In the genomic region with DNA sequence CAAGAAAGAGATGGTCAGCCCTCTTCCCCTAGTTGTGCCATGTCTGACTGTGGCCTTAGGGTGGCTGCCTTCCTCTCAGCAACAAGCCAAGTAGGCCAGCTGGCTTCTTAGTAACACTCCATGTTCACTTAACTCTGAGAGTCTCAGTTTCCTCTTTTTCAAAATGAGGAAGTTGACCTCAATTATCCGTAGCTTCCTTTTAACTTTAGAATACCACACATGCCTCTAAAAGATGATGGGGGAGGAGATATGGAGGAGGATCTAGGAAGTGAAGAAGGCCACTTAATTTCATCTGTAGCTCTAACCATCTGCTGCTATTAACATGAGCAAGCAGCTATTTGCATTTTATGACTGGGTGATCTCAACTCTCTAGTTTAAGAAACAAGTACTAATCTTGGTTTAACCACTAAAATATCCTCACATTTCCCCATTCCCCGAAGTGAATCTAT, we compare ENCODE assay signal across 7 cellular contexts. TPM values are rescaled to one million over a fixed set of nuclear protein-coding genes. Genes with fewer than 3 reads are reported as not detected.
DNase-seq lines count a peak whose midpoint lies in the region; ATAC-seq and TF ChIP-seq lines count a peak whose summit lies in the region.

No MANE protein-coding gene starts in this region.

- no peaks in the 10 kb centered on the region for H3K9me3 ChIP-seq in naive thymus-derived CD4-positive, alpha-beta T cell (ENCODE audit: control insufficient read depth in 2 of 3, low read length in 3 of 3)

- H3K4me3 ChIP-seq in naive thymus-derived CD4-positive, alpha-beta T cell (ENCODE audit: low read length), result no peak overlapping the region

- no peaks in the 10 kb centered on the region for H3K36me3 Mint-ChIP-seq in activated B cell treated with CpG ODN at 0.5 μM for 24 hours (ENCODE audit: low read depth)
- H3K36me3 Mint-ChIP-seq in naive thymus-derived CD4-positive, alpha-beta T cell, result no peaks in the 10 kb centered on the region
- no peaks in the 10 kb centered on the region for H3K36me3 Mint-ChIP-seq in activated CD4-positive, alpha-beta T cell treated with anti-CD3 and anti-CD28 coated beads, Interleukin-2, amount 10 ng/mL, durations not matched to agents 24 days and 14 days (ENCODE audit: low read depth)

- H3K4me3 Mint-ChIP-seq in activated B cell treated with CpG ODN at 0.5 μM for 24 hours, result peak overlapping the region; percentile 44
- no peak overlapping the region for H3K4me3 Mint-ChIP-seq in naive thymus-derived CD4-positive, alpha-beta T cell
- H3K4me3 Mint-ChIP-seq in activated CD4-positive, alpha-beta T cell treated with anti-CD3 and anti-CD28 coated beads, Interleukin-2, amount 10 ng/mL, durations not matched to agents 24 days and 14 days, result no peak overlapping the region

- no peaks in the 10 kb centered on the region for H3K27me3 ChIP-seq in naive thymus-derived CD4-positive, alpha-beta T cell (ENCODE audit: control insufficient read depth in 2 of 2, insufficient read depth in 2 of 2, low read length in 2 of 2)

- peaks cover 9% of the 10 kb centered on the region for H3K9me3 Mint-ChIP-seq in activated B cell treated with CpG ODN at 0.5 μM for 24 hours
- H3K9me3 Mint-ChIP-seq in naive thymus-derived CD4-positive, alpha-beta T cell, result peaks cover 0 to 2% (median 0%) of the 10 kb centered on the region in 11 donors
- no peaks in the 10 kb centered on the region for H3K9me3 Mint-ChIP-seq in activated CD4-positive, alpha-beta T cell treated with anti-CD3 and anti-CD28 coated beads, Interleukin-2, amount 10 ng/mL, durations not matched to agents 24 days and 14 days

- POLR2A ChIA-PET in activated B cell treated with CpG ODN at 0.5 μM for 24 hours (lab: Charles Lee), result interaction anchor here (0.6 to 1.8 kb wide), 9 partner anchors 39 to 313 kb away, joined by 3 to 11 read pairs (median 4); partner anchors contain the start of genes CD200R1 and GTPBP8
- POLR2A ChIA-PET in naive thymus-derived CD4-positive, alpha-beta T cell (lab: Charles Lee), result interaction anchor here (0.6 to 0.8 kb wide), 3 partner anchors 10 to 79 kb away, joined by 3 read pairs; no protein-coding TSS in a partner anchor

- no peak for TF ChIP-seq CTCF in activated B cell treated with CpG ODN at 0.5 μM for 24 hours (IDR thresholded peaks at IDR 0.05)

- peak; percentile 66 for ATAC-seq in HG03066 (IDR thresholded peaks at IDR 0.05; ENCODE audit: low read depth, unreplicated experiment)
- ATAC-seq in activated B cell treated with CpG ODN at 0.5 μM for 24 hours (ENCODE audit: low read depth), result peak; percentile 90
- peak; percentile 81 for ATAC-seq in naive thymus-derived CD4-positive, alpha-beta T cell

- no peaks in the 10 kb centered on the region for H3K36me3 ChIP-seq in naive thymus-derived CD4-positive, alpha-beta T cell (ENCODE audit: control insufficient read depth in 2 of 3, insufficient read depth in 3 of 3, low read length in 3 of 3)

- CTCF ChIA-PET in activated B cell treated with CpG ODN at 0.5 μM for 24 hours (lab: Charles Lee), result interaction anchor here (0.7 to 1.7 kb wide), 9 partner anchors 68 to 232 kb away, joined by 3 to 14 read pairs (median 4); partner anchors contain the start of genes CD200R1 and GTPBP8
- CTCF ChIA-PET in naive thymus-derived CD4-positive, alpha-beta T cell (lab: Charles Lee), result interaction anchor here (0.9 to 5.7 kb wide), 7 partner anchors 44 to 171 kb away, joined by 3 to 51 read pairs (median 3); no protein-coding TSS in a partner anchor

- peaks cover 48% of the 10 kb centered on the region for H3K4me1 Mint-ChIP-seq in activated B cell treated with CpG ODN at 0.5 μM for 24 hours
- H3K4me1 Mint-ChIP-seq in naive thymus-derived CD4-positive, alpha-beta T cell, result peaks cover 18 to 28% (median 23%) of the 10 kb centered on the region in 7 donors
- peaks cover 17% of the 10 kb centered on the region for H3K4me1 Mint-ChIP-seq in activated CD4-positive, alpha-beta T cell treated with anti-CD3 and anti-CD28 coated beads, Interleukin-2, amount 10 ng/mL, durations not matched to agents 24 days and 14 days

- H3K4me1 ChIP-seq in naive thymus-derived CD4-positive, alpha-beta T cell (ENCODE audit: control insufficient read depth in 2 of 2, insufficient read depth in 2 of 2, low read length in 2 of 2), result no peaks in the 10 kb centered on the region

- peak overlapping the region; percentile 79 for H3K27ac Mint-ChIP-seq in activated B cell treated with CpG ODN at 0.5 μM for 24 hours
- H3K27ac Mint-ChIP-seq in naive thymus-derived CD4-positive, alpha-beta T cell, result no peak overlapping the region
- H3K27ac Mint-ChIP-seq in activated CD4-positive, alpha-beta T cell treated with anti-CD3 and anti-CD28 coated beads, Interleukin-2, amount 10 ng/mL, durations not matched to agents 24 days and 14 days, result no peak overlapping the region

- no peaks in the 10 kb centered on the region for H3K27me3 Mint-ChIP-seq in activated B cell treated with CpG ODN at 0.5 μM for 24 hours
- H3K27me3 Mint-ChIP-seq in naive thymus-derived CD4-positive, alpha-beta T cell, result peaks cover 0 to 3% (median 0%) of the 10 kb centered on the region in 5 donors
- H3K27me3 Mint-ChIP-seq in activated CD4-positive, alpha-beta T cell treated with anti-CD3 and anti-CD28 coated beads, Interleukin-2, amount 10 ng/mL, durations not matched to agents 24 days and 14 days, result peaks cover 5% of the 10 kb centered on the region

- no peak overlapping the region for H3K27ac ChIP-seq in naive thymus-derived CD4-positive, alpha-beta T cell (ENCODE audit: low read depth, low read length)

- DNase-seq in GM19238 (ENCODE audit: insufficient read length, low spot score), result peak; percentile 26
- DNase-seq in activated B cell treated with CpG ODN at 0.5 μM for 24 hours, result no peak
- DNase-seq in naive thymus-derived CD4-positive, alpha-beta T cell, result no peak
- DNase-seq in NCI-H187 treated with DMSO at 0.1 percent for 48 hours (lab: John Stamatoyannopoulos, UW), result no peak
- no peak for DNase-seq in activated CD4-positive, alpha-beta T cell treated with anti-CD3 and anti-CD28 coated beads, Interleukin-2, amount 10 ng/mL, durations not matched to agents 24 days and 14 days
- no peak for DNase-seq in NCI-H748 (lab: John Stamatoyannopoulos, UW; ENCODE audit: unreplicated experiment)

- intact Hi-C loops in activated B cell treated with CpG ODN at 0.5 μM for 24 hours (cut with micrococcal nuclease), result loop anchor here (1.0 to 2.0 kb wide), 7 partner anchors 35 to 159 kb away; no protein-coding TSS in a partner anchor
- intact Hi-C loops in naive thymus-derived CD4-positive, alpha-beta T cell (cut with micrococcal nuclease), result loop anchor here (1.0 to 5.0 kb wide), 7 partner anchors 76 to 475 kb away; partner anchors contain the start of gene CD200R1 (in 1 of the 2)
- intact Hi-C loops in activated CD4-positive, alpha-beta T cell treated with anti-CD3 and anti-CD28 coated beads, Interleukin-2, amount 10 ng/mL, durations not matched to agents 24 days and 14 days (cut with micrococcal nuclease), result loop anchor here (1.0 to 5.0 kb wide), 2 partner anchors 76 to 170 kb away; no protein-coding TSS in a partner anchor

RNA-seq across cellular contexts. Expression of gene CD200R1L, which starts 32.9 kb away (rescaled TPM):
- not detected in 2 replicates for total RNA-seq in activated B cell treated with CpG ODN at 0.5 μM for 24 hours
- not detected for total RNA-seq in naive thymus-derived CD4-positive, alpha-beta T cell
- polyA plus RNA-seq in naive thymus-derived CD4-positive, alpha-beta T cell, result not detected
- total RNA-seq in activated CD4-positive, alpha-beta T cell treated with anti-CD3 and anti-CD28 coated beads, Interleukin-2, amount 10 ng/mL, durations not matched to agents 24 days and 14 days, result not detected in 2 replicates
